ENCODE assay signal across 28 cellular contexts in the genomic region with DNA sequence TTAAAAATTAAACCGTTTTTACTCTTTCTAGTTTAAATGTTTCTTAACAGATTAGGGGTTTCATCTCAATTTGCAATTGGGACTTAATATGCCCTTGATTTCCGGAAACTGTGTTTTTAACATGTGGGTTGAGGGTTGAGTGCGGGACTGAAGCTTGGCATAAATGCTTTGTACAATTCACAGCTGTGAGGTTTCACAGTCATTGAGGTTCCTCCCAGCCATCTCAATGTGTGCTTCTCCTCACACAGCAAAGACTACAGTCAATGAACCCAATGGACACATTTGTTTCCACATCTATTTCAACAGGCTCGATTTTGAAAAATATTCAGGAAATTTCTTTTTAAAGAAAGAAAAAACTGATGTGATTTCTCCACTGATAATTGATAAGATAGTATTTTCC.
"Had no signal": no experiment of that assay in that cellular context is flagged by ENCODE, and none has a peak within 500 bp of the region (broad histone marks: within the 10 kb centered on the region; RNA-seq: fewer than 3 reads in every experiment).

No MANE protein-coding gene starts in this region.

- ATAC-seq: activated CD8-positive, alpha-beta memory T cell treated with anti-CD3 and anti-CD28 coated beads, Interleukin-2, amount 10 ng/mL, durations not matched to agents 7 days and 5 days; activated CD8-positive, alpha-beta T cell treated with anti-CD3 and anti-CD28 coated beads, Interleukin-2, amount 10 ng/mL, durations not matched to agents 7 days and 5 days; esophagus mucosa; lower lobe of right lung; mucosa of descending colon; stimulated activated memory B cell treated with anti-CD40 and anti-IgM and Interleukin-4, amounts not matched to agents 10 μg/mL and 1 μg/mL and 100 μg/mL, for 72 hours had no signal

- DNase-seq: activated B cell treated with CpG ODN at 0.5 μM for 24 hours; activated CD8-positive, alpha-beta memory T cell treated with anti-CD3 and anti-CD28 coated beads, Interleukin-2, amount 10 ng/mL, durations not matched to agents 7 days and 5 days; activated CD8-positive, alpha-beta T cell treated with anti-CD3 and anti-CD28 coated beads, Interleukin-2, amount 10 ng/mL, durations not matched to agents 7 days and 5 days; activated naive CD4-positive, alpha-beta T cell; activated T-cell treated with anti-CD3 and anti-CD28 coated beads, Interleukin-2, amount 50 U/mL, for 48 hours; adrenal gland; brain microvascular endothelial cell; caudate nucleus; endodermal cell; head of caudate nucleus; hippocampal formation; left cardiac atrium; lower lobe of right lung; mesendoderm; mucosa of descending colon; nephron progenitor cell; ovary; sigmoid colon; stimulated activated CD4-positive, alpha-beta T cell treated with anti-CD3 and anti-CD28 coated beads, Interleukin-1b, Interleukin-23, amount 100 ng/mL, for 48 hours; stimulated activated CD4-positive, alpha-beta T cell treated with anti-CD3 and anti-CD28 coated beads, Interleukin-4, amount 100 ng/mL, for 4 hours; stimulated activated CD8-positive, alpha-beta memory T cell treated with anti-CD3 and anti-CD28 coated beads, Interleukin-4, amount 100 ng/mL, for 48 hours; stomach; T-helper 2 cell had no signal

- H3K36me3 Mint-ChIP-seq: activated CD8-positive, alpha-beta memory T cell treated with anti-CD3 and anti-CD28 coated beads, Interleukin-2, amount 10 ng/mL, durations not matched to agents 7 days and 5 days; stimulated activated memory B cell treated with anti-CD40 and anti-IgM and Interleukin-4, amounts not matched to agents 10 μg/mL and 1 μg/mL and 100 μg/mL, for 72 hours had no signal

- H3K4me1 Mint-ChIP-seq: activated B cell treated with CpG ODN at 0.5 μM for 24 hours; activated CD8-positive, alpha-beta memory T cell treated with anti-CD3 and anti-CD28 coated beads, Interleukin-2, amount 10 ng/mL, durations not matched to agents 7 days and 5 days; endodermal cell; nephron progenitor cell; stimulated activated memory B cell treated with anti-CD40 and anti-IgM and Interleukin-4, amounts not matched to agents 10 μg/mL and 1 μg/mL and 100 μg/mL, for 72 hours had no signal

- H3K4me3 Mint-ChIP-seq: activated B cell treated with CpG ODN at 0.5 μM for 24 hours; activated CD8-positive, alpha-beta memory T cell treated with anti-CD3 and anti-CD28 coated beads, Interleukin-2, amount 10 ng/mL, durations not matched to agents 7 days and 5 days; activated CD8-positive, alpha-beta T cell treated with anti-CD3 and anti-CD28 coated beads, Interleukin-2, amount 10 ng/mL, durations not matched to agents 7 days and 5 days; activated naive CD8-positive, alpha-beta T cell; endodermal cell; nephron progenitor cell; stimulated activated memory B cell treated with anti-CD40 and anti-IgM and Interleukin-4, amounts not matched to agents 10 μg/mL and 1 μg/mL and 100 μg/mL, for 72 hours had no signal

- H3K27ac Mint-ChIP-seq: activated B cell treated with CpG ODN at 0.5 μM for 24 hours; activated CD8-positive, alpha-beta memory T cell treated with anti-CD3 and anti-CD28 coated beads, Interleukin-2, amount 10 ng/mL, durations not matched to agents 7 days and 5 days; activated CD8-positive, alpha-beta T cell treated with anti-CD3 and anti-CD28 coated beads, Interleukin-2, amount 10 ng/mL, durations not matched to agents 7 days and 5 days; activated naive CD8-positive, alpha-beta T cell; activated T-helper 2 cell treated with anti-CD3 and anti-CD28 coated beads, Interferon-gamma antibody, Interleukin-2, Interleukin-4, amounts not matched to agents 10 μg/mL and 5 μg/mL and 100 μg/mL, durations not matched to agents 14 hours and 24 hours and 36 hours; endodermal cell; nephron progenitor cell; progenitor cell of endocrine pancreas; stimulated activated memory B cell treated with anti-CD40 and anti-IgM and Interleukin-4, amounts not matched to agents 10 μg/mL and 1 μg/mL and 100 μg/mL, for 72 hours had no signal

- H3K27me3 Mint-ChIP-seq: activated B cell treated with CpG ODN at 0.5 μM for 24 hours; stimulated activated memory B cell treated with anti-CD40 and anti-IgM and Interleukin-4, amounts not matched to agents 10 μg/mL and 1 μg/mL and 100 μg/mL, for 72 hours had no signal
